ENCODE assay signal across 10 cellular contexts in the genomic region with DNA sequence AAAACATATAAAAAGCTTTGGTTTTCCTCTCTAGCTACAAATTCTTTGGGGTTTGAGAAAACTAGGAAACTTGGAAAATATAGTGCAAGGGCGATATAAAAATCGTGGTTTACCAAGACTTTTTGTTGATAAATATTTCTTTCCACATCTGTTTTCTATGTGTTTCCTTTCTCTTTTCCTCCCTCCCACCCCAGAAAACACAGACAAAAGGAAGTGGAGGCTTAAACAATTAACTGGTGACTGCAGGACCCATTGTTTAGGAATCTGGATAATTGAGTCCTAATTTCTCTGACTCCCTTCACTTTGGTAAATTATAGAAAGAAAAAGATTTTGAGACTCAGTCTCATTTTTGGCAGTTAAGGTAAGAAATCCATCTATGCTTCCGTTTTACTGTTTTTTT.
A peak's percentile ranks its signal among the peaks of the same experiment; 100 is the strongest.
DNase-seq lines count a peak whose midpoint lies in the region; ATAC-seq and TF ChIP-seq lines count a peak whose summit lies in the region.
"Had no signal": no experiment of that assay in that cellular context is flagged by ENCODE, and none has a peak within 500 bp of the region (broad histone marks: within the 10 kb centered on the region; RNA-seq: fewer than 3 reads in every experiment).

No MANE protein-coding gene starts in this region.

- H4K91ac ChIP-seq in trophoblast cell (ENCODE audit: low read depth, low read length), result no peak overlapping the region

- H3K9ac ChIP-seq in trophoblast cell (ENCODE audit: low read length), result no peak overlapping the region

- H3K18ac ChIP-seq in trophoblast cell (ENCODE audit: low read length), result no peak overlapping the region

- H3K79me2 ChIP-seq in trophoblast cell (ENCODE audit: control insufficient read depth, insufficient read depth, low read length, poor library complexity), result no peaks in the 10 kb centered on the region

- ATAC-seq in heart left ventricle, result no peak
- ATAC-seq in activated T-helper 17 cell treated with anti-CD3 and anti-CD28 coated beads, Interleukin-2, amount 50 U/mL, for 72 hours (replicated peaks), result no peak
- ATAC-seq in upper lobe of left lung (ENCODE audit: low FRiP score in 2 of 2), result no peak
- ATAC-seq in GM18517 (IDR thresholded peaks at IDR 0.05; ENCODE audit: unreplicated experiment), result no peak

- no peak overlapping the region for H3K23ac ChIP-seq in trophoblast cell (ENCODE audit: low read length)

- intact Hi-C loops in heart left ventricle (cut with DNase I), result no loop called here

- H3K27ac Mint-ChIP-seq in activated T-helper 17 cell treated with anti-CD3 and anti-CD28 coated beads, Interleukin-2, amount 50 U/mL, for 72 hours, result no peak overlapping the region

- H2BK120ac ChIP-seq in trophoblast cell (ENCODE audit: insufficient read depth, low read length, poor library complexity), result no peak overlapping the region

- H2AK5ac ChIP-seq in trophoblast cell (ENCODE audit: low read length), result no peak overlapping the region

- no peak for TF ChIP-seq CTCF in heart left ventricle (IDR thresholded peaks at IDR 0.05)
- TF ChIP-seq CTCF in right atrium auricular region (IDR thresholded peaks at IDR 0.05), result no peak
- TF ChIP-seq CTCF in upper lobe of left lung (IDR thresholded peaks at IDR 0.05), result no peak

- H3K4me1 Mint-ChIP-seq in activated T-helper 17 cell treated with anti-CD3 and anti-CD28 coated beads, Interleukin-2, amount 50 U/mL, for 72 hours, result peaks cover 14% of the 10 kb centered on the region

- WGBS in heart left ventricle, 4 donors, result 43 to 50% (median 47%) methylated on average over 3 of the region's 3 CpGs
- WGBS in upper lobe of left lung, 2 donors, result 41% methylated on average over 3 of the region's 3 CpGs
- 100% methylated on average over 1 of the region's 3 CpGs for WGBS in trophoblast cell (ENCODE audit: extremely low coverage, insufficient coverage, insufficient read length)

- H3K4me3 Mint-ChIP-seq in activated T-helper 17 cell treated with anti-CD3 and anti-CD28 coated beads, Interleukin-2, amount 50 U/mL, for 72 hours, result peak overlapping the region; percentile 10

- H3K27ac ChIP-seq in heart left ventricle (peak overlapping the region; percentile 15 to 75 (median 43)), right atrium auricular region (peak overlapping the region in 1 of 2 donors; percentile 36), upper lobe of left lung (peak overlapping the region; percentile 35 to 75 (median 63)), trophoblast cell (ENCODE audit: low read depth, low read length) (no peak overlapping the region)

- H2AFZ ChIP-seq in trophoblast cell (ENCODE audit: insufficient read depth, low read length, poor library complexity), result no peak overlapping the region

- TF ChIP-seq POLR2A in heart left ventricle (IDR thresholded peaks at IDR 0.05) (no peak), upper lobe of left lung (IDR thresholded peaks at IDR 0.05) (no peak)

- H3K9me3 ChIP-seq in heart left ventricle, result no peaks in the 10 kb centered on the region
- H3K9me3 ChIP-seq in right atrium auricular region, result no peaks in the 10 kb centered on the region
- H3K9me3 ChIP-seq in upper lobe of left lung, result no peaks in the 10 kb centered on the region
- no peaks in the 10 kb centered on the region for H3K9me3 ChIP-seq in trophoblast cell (ENCODE audit: insufficient read depth, low read depth, low read length)

- DNase-seq in heart left ventricle (no peak), right atrium auricular region (ENCODE audit: low spot score) (no peak), lung microvascular endothelial cell (ENCODE audit: low read depth in 2 of 2) (peak; percentile 28 to 44), upper lobe of left lung (no peak), trophoblast cell (no peak), NCI-H524 treated with DMSO at 0.1 percent for 48 hours (lab: John Stamatoyannopoulos, UW) (no peak)
- DNase-seq: amniotic stem cell, NCI-H524 had no signal

- peaks cover 1% of the 10 kb centered on the region for H3K79me1 ChIP-seq in trophoblast cell (ENCODE audit: low read length)

- no peaks in the 10 kb centered on the region for H3K27me3 Mint-ChIP-seq in activated T-helper 17 cell treated with anti-CD3 and anti-CD28 coated beads, Interleukin-2, amount 50 U/mL, for 72 hours

- H4K8ac ChIP-seq in trophoblast cell (ENCODE audit: low read depth, low read length), result no peak overlapping the region

- H3K4me2 ChIP-seq in trophoblast cell (ENCODE audit: low read length), result no peak overlapping the region

- no peak overlapping the region for H3K14ac ChIP-seq in trophoblast cell (ENCODE audit: low read length)

- H3K4me3 ChIP-seq in heart left ventricle (no peak overlapping the region), right atrium auricular region (no peak overlapping the region), upper lobe of left lung (no peak overlapping the region), trophoblast cell (ENCODE audit: low read depth, low read length) (no peak overlapping the region)

- no peak overlapping the region for H4K12ac ChIP-seq in trophoblast cell (ENCODE audit: low read depth, low read length)

- H3K9me3 Mint-ChIP-seq in activated T-helper 17 cell treated with anti-CD3 and anti-CD28 coated beads, Interleukin-2, amount 50 U/mL, for 72 hours, result peaks cover 3% of the 10 kb centered on the region

- no peak overlapping the region for H3K4ac ChIP-seq in trophoblast cell (ENCODE audit: low read depth, low read length)

- H3K27me3 ChIP-seq in heart left ventricle (no peaks in the 10 kb centered on the region), right atrium auricular region (no peaks in the 10 kb centered on the region), upper lobe of left lung (no peaks in the 10 kb centered on the region), trophoblast cell (ENCODE audit: insufficient read depth, low read length) (no peaks in the 10 kb centered on the region)

- peaks cover 0 to 35% (median 14%) of the 10 kb centered on the region in 12 donors for H3K4me1 ChIP-seq in heart left ventricle
- H3K4me1 ChIP-seq in right atrium auricular region, result peaks cover 0 to 9% of the 10 kb centered on the region in 2 donors
- peaks cover 21 to 31% (median 25%) of the 10 kb centered on the region in 4 donors for H3K4me1 ChIP-seq in upper lobe of left lung
- peaks cover 5 to 7% of the 10 kb centered on the region in 2 experiments for H3K4me1 ChIP-seq in trophoblast cell (ENCODE audit: control insufficient read depth in 1 of 2, insufficient read depth in 2 of 2, low read length in 2 of 2)

- no peaks in the 10 kb centered on the region for H3K36me3 Mint-ChIP-seq in activated T-helper 17 cell treated with anti-CD3 and anti-CD28 coated beads, Interleukin-2, amount 50 U/mL, for 72 hours (ENCODE audit: low read depth)

- H3K36me3 ChIP-seq in heart left ventricle (no peaks in the 10 kb centered on the region), right atrium auricular region (no peaks in the 10 kb centered on the region), upper lobe of left lung (no peaks in the 10 kb centered on the region), trophoblast cell (ENCODE audit: control insufficient read depth in 1 of 2, insufficient read depth in 2 of 2, low read length in 2 of 2) (no peaks in the 10 kb centered on the region)

- no peak overlapping the region for H2BK5ac ChIP-seq in trophoblast cell (ENCODE audit: low read depth, low read length, poor library complexity)

- TF ChIP-seq EP300 in upper lobe of left lung (IDR thresholded peaks at IDR 0.05), result no peak

- H2BK12ac ChIP-seq in trophoblast cell (ENCODE audit: low read length), result no peak overlapping the region

Comparison
In these comparisons a context has a peak if more than half of its experiments do, and no peak if none do; other contexts are left out.
1. DNase-seq: peak in lung microvascular endothelial cell (2 of 2); none in heart left ventricle (0 of 5), right atrium auricular region (single experiment), upper lobe of left lung (0 of 2), trophoblast cell (0 of 2) and NCI-H524 treated with DMSO at 0.1 percent for 48 hours (single experiment).